In the genomic region with DNA sequence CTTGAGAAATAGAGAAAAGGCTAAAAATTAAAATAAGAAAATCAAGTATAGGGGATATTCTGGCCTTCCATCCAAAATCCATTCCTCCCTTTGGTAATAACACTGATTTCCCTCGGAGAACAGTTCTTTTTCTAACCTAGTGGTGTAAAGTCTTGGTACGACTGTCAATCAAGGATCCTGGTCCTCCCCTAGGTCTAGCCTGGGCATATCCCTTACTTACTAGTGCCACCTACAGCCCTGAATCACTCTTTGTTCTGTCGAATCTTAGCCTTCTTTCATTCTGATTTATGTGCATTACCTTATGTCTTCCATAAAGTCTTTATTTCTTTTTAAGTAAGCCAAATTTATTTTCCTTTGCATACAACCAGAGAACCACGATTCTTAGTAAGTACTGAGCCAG, we compare ENCODE assay signal across 9 cellular contexts.
DNase-seq lines count a peak whose midpoint lies in the region; ATAC-seq and TF ChIP-seq lines count a peak whose summit lies in the region.
"Had no signal": no experiment of that assay in that cellular context is flagged by ENCODE, and none has a peak within 500 bp of the region (broad histone marks: within the 10 kb centered on the region; RNA-seq: fewer than 3 reads in every experiment).

No MANE protein-coding gene starts in this region.

- H3K9me3 Mint-ChIP-seq in activated naive CD4-positive, alpha-beta T cell treated with anti-CD3 and anti-CD28 coated beads, Interleukin-2, amount 10 ng/mL, durations not matched to agents 7 days and 5 days, result peaks cover 1% of the 10 kb centered on the region

- ATAC-seq in HG02973 (IDR thresholded peaks at IDR 0.05; ENCODE audit: unreplicated experiment), result peak; percentile 51
- peak; percentile 92 for ATAC-seq in SK-N-SH treated with all-trans-retinoic acid at 6 μM for 48 hours

- no peak overlapping the region for H3K27ac Mint-ChIP-seq in activated naive CD4-positive, alpha-beta T cell treated with anti-CD3 and anti-CD28 coated beads, Interleukin-2, amount 10 ng/mL, durations not matched to agents 7 days and 5 days

- DNase-seq in ELR (ENCODE audit: low read depth), result peak; percentile 62
- DNase-seq in kidney tubule cell (ENCODE audit: low spot score), result peak; percentile 67
- DNase-seq in activated naive CD4-positive, alpha-beta T cell treated with anti-CD3 and anti-CD28 coated beads, Interleukin-2, amount 10 ng/mL, durations not matched to agents 7 days and 5 days, result no peak
- DNase-seq in DMS153 treated with DMSO at 0.1 percent for 48 hours (lab: John Stamatoyannopoulos, UW; ENCODE audit: unreplicated experiment), result no peak
- no peak for DNase-seq in effector CD4-positive, alpha-beta T cell
- DNase-seq in MV-4-11 (lab: John Stamatoyannopoulos, UW), result no peak
- DNase-seq: NCI-H2227 treated with DMSO at 0.1 percent for 48 hours had no signal

- no peaks in the 10 kb centered on the region for H3K27me3 Mint-ChIP-seq in activated naive CD4-positive, alpha-beta T cell treated with anti-CD3 and anti-CD28 coated beads, Interleukin-2, amount 10 ng/mL, durations not matched to agents 7 days and 5 days

- no peak overlapping the region for H3K4me3 Mint-ChIP-seq in activated naive CD4-positive, alpha-beta T cell treated with anti-CD3 and anti-CD28 coated beads, Interleukin-2, amount 10 ng/mL, durations not matched to agents 7 days and 5 days

- H3K36me3 Mint-ChIP-seq in activated naive CD4-positive, alpha-beta T cell treated with anti-CD3 and anti-CD28 coated beads, Interleukin-2, amount 10 ng/mL, durations not matched to agents 7 days and 5 days, result no peaks in the 10 kb centered on the region

- CTCF ChIA-PET in activated naive CD4-positive, alpha-beta T cell treated with anti-CD3 and anti-CD28 coated beads, Interleukin-2, amount 10 ng/mL, durations not matched to agents 7 days and 5 days (lab: Charles Lee), result no interaction called here

- H3K4me1 Mint-ChIP-seq in activated naive CD4-positive, alpha-beta T cell treated with anti-CD3 and anti-CD28 coated beads, Interleukin-2, amount 10 ng/mL, durations not matched to agents 7 days and 5 days, result no peaks in the 10 kb centered on the region

TF ChIP-seq in SK-N-SH treated with all-trans-retinoic acid at 6 μM for 48 hours, 23 proteins besides CTCF, POLR2A, EP300 and RAD21:
- TF ChIP-seq, protein P1, sequence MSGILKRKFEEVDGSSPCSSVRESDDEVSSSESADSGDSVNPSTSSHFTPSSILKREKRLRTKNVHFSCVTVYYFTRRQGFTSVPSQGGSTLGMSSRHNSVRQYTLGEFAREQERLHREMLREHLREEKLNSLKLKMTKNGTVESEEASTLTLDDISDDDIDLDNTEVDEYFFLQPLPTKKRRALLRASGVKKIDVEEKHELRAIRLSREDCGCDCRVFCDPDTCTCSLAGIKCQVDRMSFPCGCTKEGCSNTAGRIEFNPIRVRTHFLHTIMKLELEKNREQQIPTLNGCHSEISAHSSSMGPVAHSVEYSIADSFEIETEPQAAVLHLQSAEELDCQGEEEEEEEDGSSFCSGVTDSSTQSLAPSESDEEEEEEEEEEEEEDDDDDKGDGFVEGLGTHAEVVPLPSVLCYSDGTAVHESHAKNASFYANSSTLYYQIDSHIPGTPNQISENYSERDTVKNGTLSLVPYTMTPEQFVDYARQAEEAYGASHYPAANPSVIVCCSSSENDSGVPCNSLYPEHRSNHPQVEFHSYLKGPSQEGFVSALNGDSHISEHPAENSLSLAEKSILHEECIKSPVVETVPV (CRISPR knock-in tag; IDR thresholded peaks at IDR 0.05), result no peak
- TF ChIP-seq CSDC2 (CRISPR knock-in tag; IDR thresholded peaks at IDR 0.05) (no peak), TCF4 (CRISPR knock-in tag; IDR thresholded peaks at IDR 0.05; ENCODE audit: borderline replicate concordance) (no peak), ARNTL (CRISPR knock-in tag; IDR thresholded peaks at IDR 0.05; ENCODE audit: borderline replicate concordance, low read depth) (no peak), SNAI2 (CRISPR knock-in tag; IDR thresholded peaks at IDR 0.05) (no peak), PATZ1 (CRISPR knock-in tag; IDR thresholded peaks at IDR 0.05; ENCODE audit: borderline replicate concordance) (no peak), OSR1 (CRISPR knock-in tag; IDR thresholded peaks at IDR 0.05) (no peak), ISL1 (CRISPR knock-in tag; IDR thresholded peaks at IDR 0.05) (no peak), ZNF565 (CRISPR knock-in tag; conservative IDR thresholded peaks at IDR 0.05; ENCODE audit: low read depth) (no peak), ZNF70 (CRISPR knock-in tag; IDR thresholded peaks at IDR 0.05) (no peak), GLIS3 (CRISPR knock-in tag; IDR thresholded peaks at IDR 0.05) (no peak)
- TF ChIP-seq, protein P2, sequence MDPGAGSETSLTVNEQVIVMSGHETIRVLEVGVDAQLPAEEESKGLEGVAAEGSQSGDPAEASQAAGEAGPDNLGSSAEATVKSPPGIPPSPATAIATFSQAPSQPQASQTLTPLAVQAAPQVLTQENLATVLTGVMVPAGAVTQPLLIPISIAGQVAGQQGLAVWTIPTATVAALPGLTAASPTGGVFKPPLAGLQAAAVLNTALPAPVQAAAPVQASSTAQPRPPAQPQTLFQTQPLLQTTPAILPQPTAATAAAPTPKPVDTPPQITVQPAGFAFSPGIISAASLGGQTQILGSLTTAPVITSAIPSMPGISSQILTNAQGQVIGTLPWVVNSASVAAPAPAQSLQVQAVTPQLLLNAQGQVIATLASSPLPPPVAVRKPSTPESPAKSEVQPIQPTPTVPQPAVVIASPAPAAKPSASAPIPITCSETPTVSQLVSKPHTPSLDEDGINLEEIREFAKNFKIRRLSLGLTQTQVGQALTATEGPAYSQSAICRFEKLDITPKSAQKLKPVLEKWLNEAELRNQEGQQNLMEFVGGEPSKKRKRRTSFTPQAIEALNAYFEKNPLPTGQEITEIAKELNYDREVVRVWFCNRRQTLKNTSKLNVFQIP (CRISPR knock-in tag; IDR thresholded peaks at IDR 0.05; ENCODE audit: borderline replicate concordance, low read depth), result no peak
- TF ChIP-seq, protein P3, sequence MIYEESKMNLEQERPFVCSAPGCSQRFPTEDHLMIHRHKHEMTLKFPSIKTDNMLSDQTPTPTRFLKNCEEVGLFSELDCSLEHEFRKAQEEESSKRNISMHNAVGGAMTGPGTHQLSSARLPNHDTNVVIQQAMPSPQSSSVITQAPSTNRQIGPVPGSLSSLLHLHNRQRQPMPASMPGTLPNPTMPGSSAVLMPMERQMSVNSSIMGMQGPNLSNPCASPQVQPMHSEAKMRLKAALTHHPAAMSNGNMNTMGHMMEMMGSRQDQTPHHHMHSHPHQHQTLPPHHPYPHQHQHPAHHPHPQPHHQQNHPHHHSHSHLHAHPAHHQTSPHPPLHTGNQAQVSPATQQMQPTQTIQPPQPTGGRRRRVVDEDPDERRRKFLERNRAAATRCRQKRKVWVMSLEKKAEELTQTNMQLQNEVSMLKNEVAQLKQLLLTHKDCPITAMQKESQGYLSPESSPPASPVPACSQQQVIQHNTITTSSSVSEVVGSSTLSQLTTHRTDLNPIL (CRISPR knock-in tag; IDR thresholded peaks at IDR 0.05; ENCODE audit: low read depth), result no peak

Comparison
In these comparisons a context has a peak if more than half of its experiments do, and no peak if none do; other contexts are left out.
1. DNase-seq: peak in ELR (single experiment) and kidney tubule cell (single experiment); none in activated naive CD4-positive, alpha-beta T cell treated with anti-CD3 and anti-CD28 coated beads, Interleukin-2, amount 10 ng/mL, durations not matched to agents 7 days and 5 days (single experiment), DMS153 treated with DMSO at 0.1 percent for 48 hours (single experiment), effector CD4-positive, alpha-beta T cell (single experiment) and MV-4-11 (single experiment).